In the genomic region with DNA sequence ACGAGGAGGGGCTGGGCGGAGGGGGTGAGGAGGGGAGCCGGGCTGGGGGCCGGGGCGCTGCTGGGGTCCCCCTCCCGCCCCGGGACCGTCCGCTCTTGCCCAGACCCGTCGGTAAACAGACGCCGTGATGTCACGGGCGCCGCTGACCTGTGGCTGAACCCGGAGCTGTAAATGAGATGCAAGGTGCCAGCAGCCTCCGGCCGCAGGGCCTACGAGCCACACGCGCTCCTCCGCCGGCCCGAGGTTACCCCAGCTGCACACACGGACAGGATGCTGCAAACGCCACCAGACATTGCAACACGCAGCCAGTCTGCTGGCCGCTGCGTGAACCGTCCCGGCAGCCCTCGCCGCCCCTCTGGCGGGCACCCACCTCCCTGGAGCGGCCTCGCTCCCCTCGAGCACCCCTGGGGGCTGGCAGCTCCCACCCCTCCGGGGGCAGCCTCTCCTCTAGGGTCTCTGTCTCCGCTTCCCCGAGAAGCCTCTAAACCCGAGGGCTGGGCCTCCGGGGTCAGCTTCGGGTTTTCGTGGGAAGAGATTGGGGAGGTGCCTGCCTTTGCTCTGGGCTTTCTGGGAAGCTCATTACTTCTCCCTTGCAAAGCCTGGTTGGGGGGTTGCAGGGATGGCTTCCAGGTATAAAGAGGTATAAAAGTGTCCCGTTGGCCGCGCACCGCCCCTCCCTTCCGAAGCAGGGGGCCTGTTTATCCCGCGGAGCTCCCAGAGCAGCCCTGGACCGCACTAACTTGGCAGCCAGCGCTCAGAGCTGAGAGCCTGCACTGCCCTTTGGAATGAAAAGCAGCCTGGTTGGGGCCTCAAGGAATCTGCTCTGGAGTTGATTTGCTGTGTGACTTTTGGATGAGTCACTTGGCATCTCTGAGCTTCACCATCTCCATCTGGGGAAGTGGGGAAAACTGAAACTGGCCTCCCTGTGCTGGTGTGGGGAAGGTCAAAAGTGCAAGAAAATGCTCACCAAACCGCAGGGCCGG, we compare ENCODE assay signal across 9 cellular contexts. TPM values are rescaled to one million over a fixed set of nuclear protein-coding genes. Genes with fewer than 3 reads are reported as not detected.
DNase-seq lines count a peak whose midpoint lies in the region; ATAC-seq and TF ChIP-seq lines count a peak whose summit lies in the region.
"Had no signal": no experiment of that assay in that cellular context is flagged by ENCODE, and none has a peak within 500 bp of the region (broad histone marks: within the 10 kb centered on the region; RNA-seq: fewer than 3 reads in every experiment).

No MANE protein-coding gene starts in this region.

- peak; percentile 40 for DNase-seq in activated CD4-positive, alpha-beta T cell treated with anti-CD3 and anti-CD28 coated beads for 36 hours
- DNase-seq in activated CD4-positive, alpha-beta T cell treated with anti-CD3 and anti-CD28 coated beads for 4 hours: no peak
- DNase-seq in NCI-H2196 treated with DMSO at 0.1 percent for 48 hours (lab: John Stamatoyannopoulos, UW; ENCODE audit: unreplicated experiment): peak; percentile 87
- peak; percentile 84 for DNase-seq in mammary epithelial cell
- peak; percentile 82 for DNase-seq in iPS-NIHi7 (ENCODE audit: extremely low spot score)
- DNase-seq in gastrocnemius medialis: peak; percentile 91 to 96
- no peak for DNase-seq in GM19240 (ENCODE audit: insufficient read length, low spot score)
- DNase-seq in NCI-H128 (lab: John Stamatoyannopoulos, UW; ENCODE audit: unreplicated experiment): no peak

- H2AFZ ChIP-seq in mammary epithelial cell (ENCODE audit: low read depth, low read length): peak overlapping the region; percentile 56

- POLR2A ChIA-PET in activated CD4-positive, alpha-beta T cell treated with anti-CD3 and anti-CD28 coated beads for 36 hours (lab: Charles Lee): no interaction called here

- H4K20me1 ChIP-seq in mammary epithelial cell (ENCODE audit: insufficient read depth, low read length): no peaks in the 10 kb centered on the region

- H3K27ac Mint-ChIP-seq in activated CD4-positive, alpha-beta T cell treated with anti-CD3 and anti-CD28 coated beads for 36 hours: no peak overlapping the region

- peak overlapping the region; percentile 37 for H3K9ac ChIP-seq in mammary epithelial cell (ENCODE audit: insufficient read depth, low read length)

- peaks cover 30% of the 10 kb centered on the region for H3K4me1 Mint-ChIP-seq in activated CD4-positive, alpha-beta T cell treated with anti-CD3 and anti-CD28 coated beads for 36 hours

- CTCF ChIA-PET in activated CD4-positive, alpha-beta T cell treated with anti-CD3 and anti-CD28 coated beads for 36 hours (lab: Charles Lee): interaction anchor here (0.6 to 1.1 kb wide), 4 partner anchors 8 to 63 kb away, joined by 3 to 5 read pairs (median 3); no protein-coding TSS in a partner anchor
- CTCF ChIA-PET in mammary epithelial cell (lab: Charles Lee; ENCODE audit: low non-redundant PET): no interaction called here

- H3K9me3 Mint-ChIP-seq in activated CD4-positive, alpha-beta T cell treated with anti-CD3 and anti-CD28 coated beads for 36 hours (ENCODE audit: low read depth): no peaks in the 10 kb centered on the region

- in situ Hi-C loops in mammary epithelial cell (cut with MboI; ENCODE audit: low sequenced_read_pairs in 2 of 2): no loop called here
- in situ Hi-C loops in gastrocnemius medialis (cut with MboI; ENCODE audit: low sequenced_read_pairs in 4 of 4): loop anchor here in 1 of 4 donors (10.0 kb wide), 1 partner anchor 51 kb away; no protein-coding TSS in a partner anchor

- H3K9me3 ChIP-seq in mammary epithelial cell (replicated peaks; ENCODE audit: insufficient read depth, low read length) (no peaks in the 10 kb centered on the region), gastrocnemius medialis (no peaks in the 10 kb centered on the region)

- peak; percentile 27 for ATAC-seq in activated CD4-positive, alpha-beta T cell treated with anti-CD3 and anti-CD28 coated beads for 36 hours
- peak; percentile 31 to 55 for ATAC-seq in gastrocnemius medialis

- H3K4me1 ChIP-seq in mammary epithelial cell (ENCODE audit: insufficient read depth, low read length) (peaks cover 37% of the 10 kb centered on the region), gastrocnemius medialis (peaks cover 87 to 90% of the 10 kb centered on the region in 2 donors)

- H3K27ac ChIP-seq in mammary epithelial cell (ENCODE audit: insufficient read depth, low read depth, low read length): peak overlapping the region; percentile 68
- H3K27ac ChIP-seq in gastrocnemius medialis: peak overlapping the region; percentile 83 to 93 (median 88)

- TF ChIP-seq CTCF in mammary epithelial cell (conservative IDR thresholded peaks at IDR 0.05 in 1 of 2, IDR thresholded peaks at IDR 0.05 in 1 of 2; ENCODE audit: extremely low read depth in 1 of 2, insufficient read depth in 1 of 2, low read depth in 1 of 2, low read length in 2 of 2) (no peak), gastrocnemius medialis (IDR thresholded peaks at IDR 0.05 in 4 of 5, conservative IDR thresholded peaks at IDR 0.05 in 1 of 5) (peak in 1 of 5 experiments; percentile 10)

- H3K27me3 Mint-ChIP-seq in activated CD4-positive, alpha-beta T cell treated with anti-CD3 and anti-CD28 coated beads for 36 hours: no peaks in the 10 kb centered on the region

- H3K36me3 ChIP-seq in mammary epithelial cell (ENCODE audit: insufficient read depth, low read length): no peaks in the 10 kb centered on the region
- H3K36me3 ChIP-seq in gastrocnemius medialis: no peaks in the 10 kb centered on the region

- H3K27me3 ChIP-seq in mammary epithelial cell (ENCODE audit: insufficient read depth, low read length): no peaks in the 10 kb centered on the region
- H3K27me3 ChIP-seq in gastrocnemius medialis: no peaks in the 10 kb centered on the region

- no TSS peak for BruUV-seq in mammary epithelial cell (replicated peaks; lab: Mats Ljungman, UMichigan)

- dilution Hi-C loops in mammary epithelial cell (cut with HindIII; ENCODE audit: low sequenced_read_pairs): no loop called here

- H3K4me2 ChIP-seq in mammary epithelial cell (ENCODE audit: insufficient read depth, low read depth, low read length): peak overlapping the region; percentile 88

- peak; percentile 57 to 74 for TF ChIP-seq POLR2A in gastrocnemius medialis (IDR thresholded peaks at IDR 0.05)

- H3K36me3 Mint-ChIP-seq in activated CD4-positive, alpha-beta T cell treated with anti-CD3 and anti-CD28 coated beads for 36 hours (ENCODE audit: low read depth): peaks cover 8% of the 10 kb centered on the region

- peak overlapping the region; percentile 52 for H3K4me3 Mint-ChIP-seq in activated CD4-positive, alpha-beta T cell treated with anti-CD3 and anti-CD28 coated beads for 36 hours

- peaks cover 35% of the 10 kb centered on the region for H3K79me2 ChIP-seq in mammary epithelial cell (ENCODE audit: insufficient read depth, low read length)

- 5% methylated on average over 31 of the region's 56 CpGs for WGBS in mammary epithelial cell (ENCODE audit: low coverage, missing lambda C conversion rate)

- intact Hi-C loops in activated CD4-positive, alpha-beta T cell treated with anti-CD3 and anti-CD28 coated beads for 36 hours (cut with DNase I, micrococcal nuclease): no loop called here
- intact Hi-C loops in mammary epithelial cell (cut with micrococcal nuclease): loop anchor here (1.0 to 2.0 kb wide), 2 partner anchors 20 to 47 kb away; no protein-coding TSS in a partner anchor
- intact Hi-C loops in gastrocnemius medialis (cut with DNase I; ENCODE audit: low total_unique reads): loop anchor here (2.0 to 5.0 kb wide), 2 partner anchors 57 to 134 kb away; no protein-coding TSS in a partner anchor

- H3K4me3 ChIP-seq in mammary epithelial cell (replicated peaks in 1 of 3; ENCODE audit: insufficient read depth in 1 of 3, low read depth in 2 of 3, low read length in 3 of 3) (peak overlapping the region; percentile 6 to 25 (median 10)), gastrocnemius medialis (peak overlapping the region; percentile 43 to 53 (median 52))

RNA-seq across cellular contexts. Expression of a gene that starts 21.9 kb away (rescaled TPM):
- 10 to 100 TPM; 33.3 to 34.6 TPM for total RNA-seq in activated CD4-positive, alpha-beta T cell treated with anti-CD3 and anti-CD28 coated beads for 36 hours
- total RNA-seq in mammary epithelial cell (10 to 100 TPM; 18.7 to 76.3 TPM), gastrocnemius medialis (100 to 1,000 TPM in 1 of 4 donors, 10 to 100 TPM in 3; 28.5 to 108 (median 67.0) TPM)
- polyA plus RNA-seq in mammary epithelial cell: 28.3 TPM
- 63.9 TPM for polyA minus RNA-seq in mammary epithelial cell

RNA-seq across cellular contexts. Expression of a gene that starts 47.8 kb away (rescaled TPM):
- total RNA-seq in activated CD4-positive, alpha-beta T cell treated with anti-CD3 and anti-CD28 coated beads for 36 hours: not detected
- total RNA-seq in mammary epithelial cell (not detected), gastrocnemius medialis (not detected)
- not detected for polyA plus RNA-seq in mammary epithelial cell
- polyA minus RNA-seq in mammary epithelial cell: not detected
- total RNA-seq: glomerular endothelial cell had no signal

Comparison
In these comparisons a context has a peak if more than half of its experiments do, and no peak if none do; other contexts are left out.
1. DNase-seq: peak in activated CD4-positive, alpha-beta T cell treated with anti-CD3 and anti-CD28 coated beads for 36 hours (single experiment), NCI-H2196 treated with DMSO at 0.1 percent for 48 hours (single experiment), mammary epithelial cell (single experiment), iPS-NIHi7 (single experiment) and gastrocnemius medialis (2 of 2); none in activated CD4-positive, alpha-beta T cell treated with anti-CD3 and anti-CD28 coated beads for 4 hours (0 of 2), GM19240 (single experiment) and NCI-H128 (single experiment).
2. intact Hi-C loops: an anchor here in mammary epithelial cell (1.0 to 2.0 kb wide) and gastrocnemius medialis (2.0 to 5.0 kb wide); none called in activated CD4-positive, alpha-beta T cell treated with anti-CD3 and anti-CD28 coated beads for 36 hours.